Comparison of ENCODE assay signal across 2 cellular contexts in the genomic region with DNA sequence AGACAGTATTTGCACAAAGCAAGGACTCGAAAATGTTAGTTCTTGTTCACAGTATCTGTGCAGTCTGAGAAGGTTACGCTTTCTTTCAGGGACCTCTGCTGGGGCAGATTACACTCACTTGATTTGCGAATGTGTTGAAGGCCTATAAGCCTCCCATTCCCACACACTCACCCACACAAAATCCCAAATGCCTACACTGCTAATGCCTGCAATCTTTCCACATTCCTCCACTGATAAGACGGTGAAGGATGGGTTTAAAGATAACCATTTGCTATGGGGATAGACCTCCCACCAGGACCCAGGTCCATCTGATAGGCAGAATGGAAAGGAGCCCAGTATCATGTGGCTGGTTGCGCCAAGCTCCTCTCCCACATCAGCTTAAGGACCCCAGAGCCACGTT.
A peak's percentile ranks its signal among the peaks of the same experiment; 100 is the strongest.
TF ChIP-seq lines count a peak whose summit lies in the region.

No MANE protein-coding gene starts in this region.

TF ChIP-seq in HEK293, 187 proteins besides CTCF, POLR2A, EP300 and RAD21:
- TF ChIP-seq RBAK (tag by site-specific recombination; IDR thresholded peaks at IDR 0.05) (no peak), EGR2 (tag by site-specific recombination; IDR thresholded peaks at IDR 0.05; ENCODE audit: low read depth) (peak; percentile 92), SCRT1 (tag by site-specific recombination; IDR thresholded peaks at IDR 0.05; ENCODE audit: borderline replicate concordance) (no peak), ZNF211 (tag by site-specific recombination; IDR thresholded peaks at IDR 0.05; ENCODE audit: low read depth) (no peak), ZNF184 (tag by site-specific recombination; IDR thresholded peaks at IDR 0.05) (no peak), ZNF274 (IDR thresholded peaks at IDR 0.05; ENCODE audit: low read length) (no peak), ZNF274 (tag by site-specific recombination; IDR thresholded peaks at IDR 0.05; ENCODE audit: borderline replicate concordance) (no peak), ZBTB8A (tag by site-specific recombination; IDR thresholded peaks at IDR 0.05) (no peak), ZFHX2 (tag by site-specific recombination; conservative IDR thresholded peaks at IDR 0.05) (peak; percentile 93), ZNF544 (tag by site-specific recombination; IDR thresholded peaks at IDR 0.05) (no peak)
- TF ChIP-seq, protein P1, sequence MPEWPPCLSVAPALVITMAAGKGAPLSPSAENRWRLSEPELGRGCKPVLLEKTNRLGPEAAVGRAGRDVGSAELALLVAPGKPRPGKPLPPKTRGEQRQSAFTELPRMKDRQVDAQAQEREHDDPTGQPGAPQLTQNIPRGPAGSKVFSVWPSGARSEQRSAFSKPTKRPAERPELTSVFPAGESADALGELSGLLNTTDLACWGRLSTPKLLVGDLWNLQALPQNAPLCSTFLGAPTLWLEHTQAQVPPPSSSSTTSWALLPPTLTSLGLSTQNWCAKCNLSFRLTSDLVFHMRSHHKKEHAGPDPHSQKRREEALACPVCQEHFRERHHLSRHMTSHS (tag by site-specific recombination; IDR thresholded peaks at IDR 0.05): no peak
- TF ChIP-seq, protein P2, sequence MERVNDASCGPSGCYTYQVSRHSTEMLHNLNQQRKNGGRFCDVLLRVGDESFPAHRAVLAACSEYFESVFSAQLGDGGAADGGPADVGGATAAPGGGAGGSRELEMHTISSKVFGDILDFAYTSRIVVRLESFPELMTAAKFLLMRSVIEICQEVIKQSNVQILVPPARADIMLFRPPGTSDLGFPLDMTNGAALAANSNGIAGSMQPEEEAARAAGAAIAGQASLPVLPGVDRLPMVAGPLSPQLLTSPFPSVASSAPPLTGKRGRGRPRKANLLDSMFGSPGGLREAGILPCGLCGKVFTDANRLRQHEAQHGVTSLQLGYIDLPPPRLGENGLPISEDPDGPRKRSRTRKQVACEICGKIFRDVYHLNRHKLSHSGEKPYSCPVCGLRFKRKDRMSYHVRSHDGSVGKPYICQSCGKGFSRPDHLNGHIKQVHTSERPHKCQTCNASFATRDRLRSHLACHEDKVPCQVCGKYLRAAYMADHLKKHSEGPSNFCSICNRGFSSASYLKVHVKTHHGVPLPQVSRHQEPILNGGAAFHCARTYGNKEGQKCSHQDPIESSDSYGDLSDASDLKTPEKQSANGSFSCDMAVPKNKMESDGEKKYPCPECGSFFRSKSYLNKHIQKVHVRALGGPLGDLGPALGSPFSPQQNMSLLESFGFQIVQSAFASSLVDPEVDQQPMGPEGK (tag by site-specific recombination; IDR thresholded peaks at IDR 0.05): no peak
- TF ChIP-seq, protein P3, sequence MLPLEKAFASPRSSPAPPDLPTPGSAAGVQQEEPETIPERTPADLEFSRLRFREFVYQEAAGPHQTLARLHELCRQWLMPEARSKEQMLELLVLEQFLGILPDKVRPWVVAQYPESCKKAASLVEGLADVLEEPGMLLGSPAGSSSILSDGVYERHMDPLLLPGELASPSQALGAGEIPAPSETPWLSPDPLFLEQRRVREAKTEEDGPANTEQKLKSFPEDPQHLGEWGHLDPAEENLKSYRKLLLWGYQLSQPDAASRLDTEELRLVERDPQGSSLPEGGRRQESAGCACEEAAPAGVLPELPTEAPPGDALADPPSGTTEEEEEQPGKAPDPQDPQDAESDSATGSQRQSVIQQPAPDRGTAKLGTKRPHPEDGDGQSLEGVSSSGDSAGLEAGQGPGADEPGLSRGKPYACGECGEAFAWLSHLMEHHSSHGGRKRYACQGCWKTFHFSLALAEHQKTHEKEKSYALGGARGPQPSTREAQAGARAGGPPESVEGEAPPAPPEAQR (tag by site-specific recombination; IDR thresholded peaks at IDR 0.05): no peak
- TF ChIP-seq, protein P4, sequence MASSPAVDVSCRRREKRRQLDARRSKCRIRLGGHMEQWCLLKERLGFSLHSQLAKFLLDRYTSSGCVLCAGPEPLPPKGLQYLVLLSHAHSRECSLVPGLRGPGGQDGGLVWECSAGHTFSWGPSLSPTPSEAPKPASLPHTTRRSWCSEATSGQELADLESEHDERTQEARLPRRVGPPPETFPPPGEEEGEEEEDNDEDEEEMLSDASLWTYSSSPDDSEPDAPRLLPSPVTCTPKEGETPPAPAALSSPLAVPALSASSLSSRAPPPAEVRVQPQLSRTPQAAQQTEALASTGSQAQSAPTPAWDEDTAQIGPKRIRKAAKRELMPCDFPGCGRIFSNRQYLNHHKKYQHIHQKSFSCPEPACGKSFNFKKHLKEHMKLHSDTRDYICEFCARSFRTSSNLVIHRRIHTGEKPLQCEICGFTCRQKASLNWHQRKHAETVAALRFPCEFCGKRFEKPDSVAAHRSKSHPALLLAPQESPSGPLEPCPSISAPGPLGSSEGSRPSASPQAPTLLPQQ (tag by site-specific recombination; IDR thresholded peaks at IDR 0.05): no peak
TF ChIP-seq in HEK293: peak in this region for 2.

TF ChIP-seq in H1, 55 proteins besides CTCF, POLR2A, EP300 and RAD21:
- TF ChIP-seq SP2 (IDR thresholded peaks at IDR 0.05; ENCODE audit: low read length): no peak
- no peak for TF ChIP-seq CHD2 (IDR thresholded peaks at IDR 0.05; ENCODE audit: low read length)
- TF ChIP-seq BCL11A (IDR thresholded peaks at IDR 0.05; ENCODE audit: low read depth in 2 of 2, low read length in 2 of 2): no peak
- TF ChIP-seq CREB1 (IDR thresholded peaks at IDR 0.05): no peak
